In the genomic region with DNA sequence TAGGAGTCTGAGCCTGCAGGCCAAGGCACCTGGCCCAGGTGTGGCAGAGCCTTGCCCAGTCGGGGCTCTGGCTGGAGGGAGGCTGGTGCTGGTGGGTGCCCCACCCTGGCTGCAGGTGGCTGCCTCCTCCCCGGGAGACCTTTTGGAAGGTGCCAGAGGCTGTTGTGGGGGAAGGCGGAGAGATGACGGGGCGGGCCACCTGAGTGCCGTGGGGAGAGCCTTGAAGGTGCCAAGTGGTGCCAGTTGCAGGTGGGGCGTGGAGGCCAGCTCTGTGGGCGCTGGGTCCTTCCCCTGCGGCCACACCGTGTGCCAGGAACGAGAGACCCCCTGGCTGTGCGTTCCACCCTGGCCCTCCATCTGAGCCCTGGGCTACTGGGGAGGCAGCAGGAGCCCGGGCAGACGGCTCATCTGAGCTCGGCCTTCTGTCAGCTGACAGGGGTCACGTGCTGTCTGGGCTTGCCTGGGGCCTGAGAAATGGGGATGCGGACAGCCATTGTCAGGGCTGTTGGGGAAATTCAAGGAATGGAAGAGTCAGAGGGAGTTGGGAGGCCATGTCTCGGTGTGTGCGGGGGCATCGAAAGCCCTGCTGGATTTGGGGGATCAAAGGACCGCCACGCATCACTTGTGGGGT, we compare ENCODE assay signal across 14 cellular contexts. TPM values are rescaled to one million over a fixed set of nuclear protein-coding genes. Genes with fewer than 3 reads are reported as not detected.
"Had no signal": no experiment of that assay in that cellular context is flagged by ENCODE, and none has a peak within 500 bp of the region (broad histone marks: within the 10 kb centered on the region; RNA-seq: fewer than 3 reads in every experiment).

No MANE protein-coding gene starts in this region.

- H3K36me3 ChIP-seq: gastroesophageal sphincter, prostate gland, right lobe of liver had no signal

- H3K27ac ChIP-seq: body of pancreas, coronary artery, gastroesophageal sphincter, prostate gland had no signal

- ATAC-seq: body of pancreas, gastroesophageal sphincter, right lobe of liver had no signal

- H3K27me3 ChIP-seq: body of pancreas, right lobe of liver had no signal

- DNase-seq: activated T-cell treated with anti-CD3 and anti-CD28 coated beads, Interleukin-2, amount 50 U/mL, for 1 hour; amniotic stem cell; body of pancreas; central memory CD4-positive, alpha-beta T cell; effector CD8-positive, alpha-beta T cell; nucleus accumbens; stimulated activated CD4-positive, alpha-beta T cell treated with anti-CD3 and anti-CD28 coated beads, Interleukin-2, amount 100 ng/mL, for 48 hours; T-helper 1 cell had no signal

- H3K4me1 ChIP-seq: gastroesophageal sphincter, prostate gland had no signal

- H3K9me3 ChIP-seq: body of pancreas, gastroesophageal sphincter, prostate gland, right lobe of liver had no signal

- H3K4me3 ChIP-seq: body of pancreas, coronary artery, gastroesophageal sphincter, lung, prostate gland, right lobe of liver had no signal

RNA-seq across cellular contexts. Expression of a gene that starts 20.9 kb away (rescaled TPM):
- polyA plus RNA-seq: naive thymus-derived CD4-positive, alpha-beta T cell had no signal

RNA-seq across cellular contexts. Expression of a gene that starts 55.8 kb away (rescaled TPM):
- total RNA-seq: gastroesophageal sphincter; naive thymus-derived CD4-positive, alpha-beta T cell; right lobe of liver had no signal
- polyA plus RNA-seq: naive thymus-derived CD4-positive, alpha-beta T cell had no signal
